ENCODE assay signal across 1 cellular context in genomic region chr2:237577956-237578870, GRCh38.
TF ChIP-seq lines count a peak whose summit lies in the region.

No MANE protein-coding gene starts in this region.

TF ChIP-seq in HepG2, 621 proteins besides CTCF, POLR2A, EP300 and RAD21:
- no peak for TF ChIP-seq ATAD3A (CRISPR knock-in tag; IDR thresholded peaks at IDR 0.05)
- TF ChIP-seq ZNF609 (CRISPR knock-in tag; IDR thresholded peaks at IDR 0.05; ENCODE audit: borderline replicate concordance) = no peak
- peak; percentile 59 for TF ChIP-seq AGO2 (optimal IDR thresholded peaks at IDR 0.05; ENCODE audit: low read depth, low read length)
- TF ChIP-seq RBFOX2 (IDR thresholded peaks at IDR 0.05; ENCODE audit: low read depth, low read length) = 0 out of 2 replicates have a peak, but pooled peaks have one; percentile 24
- TF ChIP-seq ONECUT2 (CRISPR knock-in tag; IDR thresholded peaks at IDR 0.05) = no peak
